21 cellular contexts compared by ENCODE assay signal in genomic region chr21:45630066-45630694, GRCh38.
"Had no signal": no experiment of that assay in that cellular context is flagged by ENCODE, and none has a peak within 500 bp of the region (broad histone marks: within the 10 kb centered on the region; RNA-seq: fewer than 3 reads in every experiment).

No MANE protein-coding gene starts in this region.

- ATAC-seq: activated CD4-positive, CD25-positive, alpha-beta regulatory T cell treated with anti-CD3 and anti-CD28 coated beads, Interleukin-2, amount 50 U/mL, for 24 hours; activated T-cell treated with anti-CD3 and anti-CD28 coated beads, Interleukin-2, amount 50 U/mL, for 4 hours; gastroesophageal sphincter; mucosa of descending colon; stimulated activated naive CD8-positive, alpha-beta T cell treated with anti-CD3 and anti-CD28 coated beads, Interleukin-15, Interleukin-2, amounts not matched to agents 100 U/mL and 50 U/mL, for 24 hours; T-helper 17 cell had no signal

- H3K9me3 ChIP-seq: breast epithelium, gastroesophageal sphincter, mucosa of descending colon, prostate gland, thyroid gland had no signal

- H3K27me3 ChIP-seq: thyroid gland had no signal

- H3K9me3 Mint-ChIP-seq: activated CD4-positive, alpha-beta T cell treated with anti-CD3 and anti-CD28 coated beads, Interleukin-2, amount 10 ng/mL, durations not matched to agents 24 days and 14 days; activated naive CD4-positive, alpha-beta T cell treated with anti-CD3 and anti-CD28 coated beads for 36 hours; activated naive CD8-positive, alpha-beta T cell treated with anti-CD3 and anti-CD28 coated beads, Interleukin-2, amount 10 ng/mL, durations not matched to agents 7 days and 5 days; activated T-cell treated with anti-CD3 and anti-CD28 coated beads, Interleukin-2, amount 50 U/mL, for 4 hours; activated T-helper 2 cell treated with anti-CD3 and anti-CD28 coated beads, Interferon-gamma antibody, Interleukin-2, Interleukin-4, amounts not matched to agents 10 μg/mL and 5 μg/mL and 100 μg/mL, durations not matched to agents 14 hours and 24 hours and 36 hours; central memory CD8-positive, alpha-beta T cell; memory B cell had no signal

- H3K27ac ChIP-seq: breast epithelium, gastroesophageal sphincter, prostate gland, thyroid gland, VCaP had no signal

- H3K4me1 ChIP-seq: breast epithelium, gastroesophageal sphincter, prostate gland, thyroid gland had no signal

- DNase-seq: activated CD4-positive, alpha-beta T cell treated with anti-CD3 and anti-CD28 coated beads, Interleukin-2, amount 10 ng/mL, durations not matched to agents 24 days and 14 days; activated CD8-positive, alpha-beta memory T cell treated with anti-CD3 and anti-CD28 coated beads, Interleukin-2, amount 50 U/mL, for 4 hours; activated naive CD4-positive, alpha-beta T cell treated with anti-CD3 and anti-CD28 coated beads for 36 hours; activated naive CD8-positive, alpha-beta T cell treated with anti-CD3 and anti-CD28 coated beads, Interleukin-2, amount 10 ng/mL, durations not matched to agents 7 days and 5 days; activated T-cell treated with anti-CD3 and anti-CD28 coated beads, Interleukin-2, amount 50 U/mL, for 4 hours; amniotic stem cell; mucosa of descending colon; occipital lobe; stimulated activated CD4-positive, alpha-beta T cell treated with anti-CD3 and anti-CD28 coated beads, Interleukin-2, amount 100 ng/mL, for 48 hours; stimulated activated naive CD8-positive, alpha-beta T cell treated with anti-CD3 and anti-CD28 coated beads, Interleukin-15, Interleukin-2, amounts not matched to agents 100 U/mL and 50 U/mL, for 24 hours; SW 1271; T-helper 17 cell; thyroid gland had no signal

- H3K4me1 Mint-ChIP-seq: central memory CD8-positive, alpha-beta T cell; T-helper 17 cell had no signal

- H3K4me3 ChIP-seq: breast epithelium, gastroesophageal sphincter, mucosa of descending colon, prostate gland, thyroid gland had no signal

- H3K4me3 Mint-ChIP-seq: activated CD4-positive, alpha-beta T cell treated with anti-CD3 and anti-CD28 coated beads, Interleukin-2, amount 10 ng/mL, durations not matched to agents 24 days and 14 days; activated naive CD4-positive, alpha-beta T cell treated with anti-CD3 and anti-CD28 coated beads for 36 hours; activated naive CD8-positive, alpha-beta T cell treated with anti-CD3 and anti-CD28 coated beads, Interleukin-2, amount 10 ng/mL, durations not matched to agents 7 days and 5 days; activated T-cell treated with anti-CD3 and anti-CD28 coated beads, Interleukin-2, amount 50 U/mL, for 4 hours; central memory CD8-positive, alpha-beta T cell; memory B cell; T-helper 17 cell had no signal

- H3K36me3 Mint-ChIP-seq: activated naive CD8-positive, alpha-beta T cell treated with anti-CD3 and anti-CD28 coated beads, Interleukin-2, amount 10 ng/mL, durations not matched to agents 7 days and 5 days; memory B cell had no signal

- H3K27ac Mint-ChIP-seq: activated CD4-positive, alpha-beta T cell treated with anti-CD3 and anti-CD28 coated beads, Interleukin-2, amount 10 ng/mL, durations not matched to agents 24 days and 14 days; activated naive CD4-positive, alpha-beta T cell treated with anti-CD3 and anti-CD28 coated beads for 36 hours; activated naive CD8-positive, alpha-beta T cell treated with anti-CD3 and anti-CD28 coated beads, Interleukin-2, amount 10 ng/mL, durations not matched to agents 7 days and 5 days; activated T-helper 2 cell treated with anti-CD3 and anti-CD28 coated beads, Interferon-gamma antibody, Interleukin-2, Interleukin-4, amounts not matched to agents 10 μg/mL and 5 μg/mL and 100 μg/mL, durations not matched to agents 14 hours and 24 hours and 36 hours; memory B cell; T-helper 17 cell had no signal

- H3K36me3 ChIP-seq: breast epithelium, gastroesophageal sphincter, prostate gland, thyroid gland had no signal
